In genomic region chr10:33494694-33495093, GRCh38 we compare ENCODE assay signal across 23 cellular contexts.
"Had no signal": no experiment of that assay in that cellular context is flagged by ENCODE, and none has a peak within 500 bp of the region (broad histone marks: within the 10 kb centered on the region; RNA-seq: fewer than 3 reads in every experiment).

No MANE protein-coding gene starts in this region.

- H3K27me3 Mint-ChIP-seq: progenitor cell of endocrine pancreas had no signal

- H3K36me3 ChIP-seq: esophagus muscularis mucosa, gastrocnemius medialis, heart right ventricle, left lung, lower lobe of right lung, stomach, thyroid gland, vagina had no signal

- H3K9ac ChIP-seq: parathyroid adenoma had no signal

- H3K79me2 ChIP-seq: parathyroid adenoma had no signal

- H3K9me3 ChIP-seq: esophagus muscularis mucosa, gastrocnemius medialis, heart right ventricle, left lung, lower lobe of right lung, stomach, thyroid gland, vagina had no signal

- H3K4me3 ChIP-seq: coronary artery, esophagus muscularis mucosa, gastrocnemius medialis, heart right ventricle, left lung, lower lobe of right lung, stomach, thyroid gland, vagina had no signal

- H3K27me3 ChIP-seq: esophagus muscularis mucosa, gastrocnemius medialis, heart right ventricle, left lung, stomach, thyroid gland, vagina had no signal

- H3K9me3 Mint-ChIP-seq: natural killer cell; neural crest cell; stimulated activated effector memory CD8-positive, alpha-beta T cell treated with anti-CD3 and anti-CD28 coated beads, Interleukin-12 subunit alpha, Interleukin-12 subunit beta, amount 100 ng/mL, for 72 hours had no signal

- H3K4me3 Mint-ChIP-seq: natural killer cell; neural crest cell; stimulated activated effector memory CD8-positive, alpha-beta T cell treated with anti-CD3 and anti-CD28 coated beads, Interleukin-12 subunit alpha, Interleukin-12 subunit beta, amount 100 ng/mL, for 72 hours had no signal

- H3K4me1 ChIP-seq: left lung, lower lobe of right lung, parathyroid adenoma had no signal

- H3K27ac ChIP-seq: coronary artery, gastrocnemius medialis, heart right ventricle, left lung, lower lobe of right lung, parathyroid adenoma, stomach, thyroid gland, vagina had no signal

- ATAC-seq: gastrocnemius medialis; left lung; lower lobe of right lung; natural killer cell; stimulated activated effector memory CD8-positive, alpha-beta T cell treated with anti-CD3 and anti-CD28 coated beads, Interleukin-12 subunit alpha, Interleukin-12 subunit beta, amount 100 ng/mL, for 72 hours had no signal

- DNase-seq: dermis blood vessel endothelial cell; effector memory CD4-positive, alpha-beta T cell; gastrocnemius medialis; heart right ventricle; left cardiac atrium; left lung; lower lobe of right lung; natural killer cell; stimulated activated CD4-positive, alpha-beta T cell treated with anti-CD3 and anti-CD28 coated beads, Interleukin-2, amount 100 ng/mL, for 24 hours; stimulated activated CD4-positive, alpha-beta T cell treated with anti-CD3 and anti-CD28 coated beads, Interleukin-4, amount 100 ng/mL, for 24 hours; stimulated activated naive CD4-positive, alpha-beta T cell treated with Interleukin-2 at 50 U/mL for 16 hours; stomach; thyroid gland; trophoblast cell had no signal

- H3K4me1 Mint-ChIP-seq: natural killer cell; stimulated activated effector memory CD8-positive, alpha-beta T cell treated with anti-CD3 and anti-CD28 coated beads, Interleukin-12 subunit alpha, Interleukin-12 subunit beta, amount 100 ng/mL, for 72 hours had no signal

- FAIRE-seq: endothelial cell of umbilical vein, islet of Langerhans had no signal

- H2AFZ ChIP-seq: parathyroid adenoma had no signal

- H3K27ac Mint-ChIP-seq: natural killer cell; progenitor cell of endocrine pancreas; stimulated activated effector memory CD8-positive, alpha-beta T cell treated with anti-CD3 and anti-CD28 coated beads, Interleukin-12 subunit alpha, Interleukin-12 subunit beta, amount 100 ng/mL, for 72 hours had no signal

- H3K36me3 Mint-ChIP-seq: natural killer cell; stimulated activated effector memory CD8-positive, alpha-beta T cell treated with anti-CD3 and anti-CD28 coated beads, Interleukin-12 subunit alpha, Interleukin-12 subunit beta, amount 100 ng/mL, for 72 hours had no signal
